ENCODE assay signal across 7 cellular contexts in genomic region chr3:58041826-58042324, GRCh38. TPM values are rescaled to one million over a fixed set of nuclear protein-coding genes. Genes with fewer than 3 reads are reported as not detected.
A peak's percentile ranks its signal among the peaks of the same experiment; 100 is the strongest.
DNase-seq lines count a peak whose midpoint lies in the region; ATAC-seq, FAIRE-seq and TF ChIP-seq lines count a peak whose summit lies in the region.

No MANE protein-coding gene starts in this region.

- FAIRE-seq in GM19239 (lab: Jason Lieb, UNC) = peak; percentile 97

- peak overlapping the region; percentile 98 for H3K27ac Mint-ChIP-seq in WTC11

- H3K4me3 Mint-ChIP-seq in WTC11 = peak overlapping the region; percentile 20; the same call in 1 of the 2 replicates

- CTCF ChIA-PET in WTC11 (lab: Charles Lee) (interaction anchor here (0.7 to 1.4 kb wide), 7 partner anchors 12 to 306 kb away, joined by 3 to 7 read pairs (median 4); no protein-coding TSS in a partner anchor), A673 (lab: Charles Lee) (no interaction called here)

- no peaks in the 10 kb centered on the region for H3K36me3 Mint-ChIP-seq in WTC11

- peaks cover 13% of the 10 kb centered on the region for H3K36me3 ChIP-seq in mesodermal cell (ENCODE audit: control insufficient read depth, insufficient read depth, low read length)
- H3K36me3 ChIP-seq in A673 (ENCODE audit: insufficient read depth, low read length, poor library complexity, severe bottlenecking) = no peaks in the 10 kb centered on the region

- H3K9me3 ChIP-seq in mesodermal cell (ENCODE audit: control insufficient read depth, low read length) (no peaks in the 10 kb centered on the region), A673 (ENCODE audit: low read depth, low read length, poor library complexity, severe bottlenecking) (no peaks in the 10 kb centered on the region)

- DNase-seq in GM19239 (ENCODE audit: insufficient read length, low spot score) (peak; percentile 48), WTC11 (ENCODE audit: low spot score) (no peak), NCI-H526 (lab: John Stamatoyannopoulos, UW) (no peak), A673 (ENCODE audit: low spot score) (no peak)
- no peak for DNase-seq in activated CD4-positive, CD25-positive, alpha-beta regulatory T cell treated with anti-CD3 and anti-CD28 coated beads, Interleukin-2, amount 50 U/mL, for 72 hours

- TF ChIP-seq CTCF in WTC11 (IDR thresholded peaks at IDR 0.05) (no peak), A673 (conservative IDR thresholded peaks at IDR 0.05; ENCODE audit: low read depth, low read length) (no peak)

- no peaks in the 10 kb centered on the region for H3K9me3 Mint-ChIP-seq in WTC11

- BruUV-seq in A673 (replicated peaks; lab: Mats Ljungman, UMichigan) = no TSS peak

- H3K4me1 ChIP-seq in mesodermal cell (ENCODE audit: control insufficient read depth, insufficient read depth, low read length, poor library complexity, severe bottlenecking) (peaks cover 67% of the 10 kb centered on the region), A673 (ENCODE audit: insufficient read depth, low read length, poor library complexity, severe bottlenecking) (no peaks in the 10 kb centered on the region)

- no peaks in the 10 kb centered on the region for H3K27me3 ChIP-seq in A673 (replicated peaks; ENCODE audit: insufficient read depth, low read depth, low read length, poor library complexity)

- H3K27ac ChIP-seq in mesodermal cell (ENCODE audit: low read depth, low read length, severe bottlenecking) = peak overlapping the region; percentile 75
- H3K27ac ChIP-seq in A673 (ENCODE audit: low read depth, low read length, poor library complexity, severe bottlenecking) = no peak overlapping the region

- POLR2A ChIA-PET in WTC11 (lab: Charles Lee) (interaction anchor here (0.8 to 1.6 kb wide), 3 partner anchors 8 to 33 kb away, joined by 3 to 4 read pairs (median 3); no protein-coding TSS in a partner anchor), A673 (lab: Charles Lee; ENCODE audit: low non-redundant PET) (interaction anchor here (0.6 kb wide), 1 partner anchor 63 kb away, joined by 11 read pairs; no protein-coding TSS in a partner anchor)

- peak; percentile 88 for ATAC-seq in HG03045 (IDR thresholded peaks at IDR 0.05; ENCODE audit: unreplicated experiment)
- no peak for ATAC-seq in WTC11

- WGBS in mesodermal cell (ENCODE audit: insufficient coverage in 2 of 2), 2 experiments = 74 to 86% methylated on average over 1 to 2 of the region's 2 CpGs

- intact Hi-C loops in A673 (cut with micrococcal nuclease; ENCODE audit: unreplicated experiment) = no loop called here

- H3K4me3 ChIP-seq in mesodermal cell (ENCODE audit: extremely low read depth, insufficient read depth, low read length, poor library complexity, severe bottlenecking) = no peak overlapping the region
- no peak overlapping the region for H3K4me3 ChIP-seq in A673 (ENCODE audit: low read depth, low read length, poor library complexity, severe bottlenecking)

- no peaks in the 10 kb centered on the region for H3K27me3 Mint-ChIP-seq in WTC11 (ENCODE audit: low read depth)

- peaks cover 85% of the 10 kb centered on the region for H3K4me1 Mint-ChIP-seq in WTC11

TF ChIP-seq in WTC11, 78 proteins besides CTCF, POLR2A, EP300 and RAD21:
- no peak for TF ChIP-seq NR1H2 (CRISPR knock-in tag; IDR thresholded peaks at IDR 0.05)
- TF ChIP-seq ESRRA (CRISPR knock-in tag; IDR thresholded peaks at IDR 0.05; ENCODE audit: borderline replicate concordance) = no peak
- no peak for TF ChIP-seq ATF2 (CRISPR knock-in tag; IDR thresholded peaks at IDR 0.05; ENCODE audit: borderline replicate concordance, low read depth)
- no peak for TF ChIP-seq ZNF138 (CRISPR knock-in tag; conservative IDR thresholded peaks at IDR 0.05)
- TF ChIP-seq FOXJ3 (CRISPR knock-in tag; IDR thresholded peaks at IDR 0.05; ENCODE audit: borderline replicate concordance) = no peak
- no peak for TF ChIP-seq JAZF1 (CRISPR knock-in tag; IDR thresholded peaks at IDR 0.05)
- TF ChIP-seq SP1 (CRISPR knock-in tag; conservative IDR thresholded peaks at IDR 0.05) = no peak
- no peak for TF ChIP-seq ATF3 (CRISPR knock-in tag; conservative IDR thresholded peaks at IDR 0.05)

RNA-seq across cellular contexts. Expression of gene FLNB, which starts 33.7 kb away (rescaled TPM):
- 107 to 127 TPM (median 107 TPM) in 3 replicates for total RNA-seq in WTC11 (2021)
- 135 TPM for polyA plus RNA-seq in mesodermal cell (2013, experiment 1 of 2)
- 103 TPM for polyA plus RNA-seq in mesodermal cell (2013, experiment 2 of 2)
- 41.2 and 43.7 TPM in 2 replicates for total RNA-seq in A673 (2021)
